ENCODE assay signal across 11 cellular contexts in genomic region chr6:128370072-128370471, GRCh38.
A peak's percentile ranks its signal among the peaks of the same experiment; 100 is the strongest.
DNase-seq lines count a peak whose midpoint lies in the region; TF ChIP-seq lines count a peak whose summit lies in the region.
"Had no signal": no experiment of that assay in that cellular context is flagged by ENCODE, and none has a peak within 500 bp of the region (broad histone marks: within the 10 kb centered on the region; RNA-seq: fewer than 3 reads in every experiment).

No MANE protein-coding gene starts in this region.

- H3K4me1 ChIP-seq in fibroblast of lung (ENCODE audit: control insufficient read depth, extremely low read depth, insufficient read depth, low read length) (peaks cover 14% of the 10 kb centered on the region), ovary (ENCODE audit: insufficient read depth) (peaks cover 1% of the 10 kb centered on the region)

- 3 to 7% (median 5%) methylated on average over 2 of the region's 2 CpGs for WGBS in ovary, 3 donors

- TF ChIP-seq POLR2A in ovary (IDR thresholded peaks at IDR 0.05), result no peak

- H3K27ac ChIP-seq in fibroblast of lung (ENCODE audit: insufficient read depth, low read length) (no peak overlapping the region), ovary (no peak overlapping the region)

- in situ Hi-C loops in Caki2 (cut with HindIII; ENCODE audit: low pct_unique_long_range_greater_than_20kb, low sequenced_read_pairs), result no loop called here

- no peak overlapping the region for H3K9ac ChIP-seq in fibroblast of lung (ENCODE audit: insufficient read depth, low read length)

- no peaks in the 10 kb centered on the region for H3K36me3 ChIP-seq in fibroblast of lung (ENCODE audit: control insufficient read depth, insufficient read depth, low read length)
- no peaks in the 10 kb centered on the region for H3K36me3 ChIP-seq in ovary

- TF ChIP-seq CTCF in fibroblast of lung (conservative IDR thresholded peaks at IDR 0.05 in 1 of 2, IDR thresholded peaks at IDR 0.05 in 1 of 2; ENCODE audit: low read depth in 1 of 2, low read length in 2 of 2), result no peak
- TF ChIP-seq CTCF in ovary (IDR thresholded peaks at IDR 0.05), result peak in 2 of 3 donors; percentile 23 to 39

- H3K4me3 ChIP-seq in fibroblast of lung (replicated peaks in 1 of 4; ENCODE audit: control extremely low read depth in 1 of 4, insufficient read depth in 1 of 4, low read depth in 3 of 4, low read length in 4 of 4) (no peak overlapping the region), ovary (no peak overlapping the region)

- peak; percentile 67 for DNase-seq in Caki2 (ENCODE audit: low read depth)
- DNase-seq in OCI-M1 (lab: John Stamatoyannopoulos, UW), result peak; percentile 21
- DNase-seq in fibroblast of lung (ENCODE audit: low read depth in 2 of 2), result peak; percentile 59 to 80
- no peak for DNase-seq in ovary
- DNase-seq in NCI-H446 treated with DMSO at 0.1 percent for 48 hours (lab: John Stamatoyannopoulos, UW), result no peak
- no peak for DNase-seq in DMS79 treated with DMSO at 0.1 percent for 48 hours (lab: John Stamatoyannopoulos, UW)
- DNase-seq in NCI-H748 (lab: John Stamatoyannopoulos, UW; ENCODE audit: unreplicated experiment), result no peak
- no peak for DNase-seq in stimulated activated CD4-positive, alpha-beta T cell treated with anti-CD3 and anti-CD28 coated beads, Interleukin-2, amount 100 ng/mL, for 48 hours
- DNase-seq: NCI-H2029; nucleus accumbens; stimulated activated CD4-positive, alpha-beta T cell treated with anti-CD3 and anti-CD28 coated beads, Interleukin-4, amount 100 ng/mL, for 1 hour had no signal

- intact Hi-C loops in ovary (cut with DNase I), result no loop called here

- H3K79me2 ChIP-seq in fibroblast of lung (ENCODE audit: control insufficient read depth, insufficient read depth, low read length), result peaks cover 4% of the 10 kb centered on the region

- no peaks in the 10 kb centered on the region for H4K20me1 ChIP-seq in fibroblast of lung (ENCODE audit: control insufficient read depth, extremely low read depth, insufficient read depth, low read length)

- H3K4me2 ChIP-seq in fibroblast of lung (ENCODE audit: extremely low read depth, insufficient read depth, low read length), result peak overlapping the region; percentile 45

- H3K9me3 ChIP-seq in fibroblast of lung (ENCODE audit: control insufficient read depth, insufficient read depth, low read depth, low read length) (no peaks in the 10 kb centered on the region), ovary (peaks cover 0 to under 1% of the 10 kb centered on the region in 2 donors)

- no peaks in the 10 kb centered on the region for H3K27me3 ChIP-seq in fibroblast of lung (ENCODE audit: control insufficient read depth, insufficient read depth, low read length)
- H3K27me3 ChIP-seq in ovary, result no peaks in the 10 kb centered on the region

- H2AFZ ChIP-seq in fibroblast of lung (ENCODE audit: low read length), result no peak overlapping the region

- TF ChIP-seq EP300 in ovary (IDR thresholded peaks at IDR 0.05), result no peak

Comparison
In these comparisons a context has a peak if more than half of its experiments do, and no peak if none do; other contexts are left out.
1. DNase-seq: peak in Caki2 (single experiment), OCI-M1 (single experiment) and fibroblast of lung (2 of 2); none in ovary (0 of 5), NCI-H446 treated with DMSO at 0.1 percent for 48 hours (single experiment), DMS79 treated with DMSO at 0.1 percent for 48 hours (single experiment), NCI-H748 (single experiment) and stimulated activated CD4-positive, alpha-beta T cell treated with anti-CD3 and anti-CD28 coated beads, Interleukin-2, amount 100 ng/mL, for 48 hours (0 of 2).
2. CTCF ChIP-seq: peak in ovary (2 of 3); none in fibroblast of lung (0 of 2).